9 cellular contexts compared by ENCODE assay signal in genomic region chr4:2796261-2797187, GRCh38. TPM values are rescaled to one million over a fixed set of nuclear protein-coding genes. Genes with fewer than 3 reads are reported as not detected.
A peak's percentile ranks its signal among the peaks of the same experiment; 100 is the strongest.
DNase-seq lines count a peak whose midpoint lies in the region; ATAC-seq, FAIRE-seq and TF ChIP-seq lines count a peak whose summit lies in the region.
"Had no signal": no experiment of that assay in that cellular context is flagged by ENCODE, and none has a peak within 500 bp of the region (broad histone marks: within the 10 kb centered on the region; RNA-seq: fewer than 3 reads in every experiment).

No MANE protein-coding gene starts in this region.

- H3K4me3 ChIP-seq in pancreas, result no peak overlapping the region

- ATAC-seq in esophagus mucosa (peak; percentile 64), pancreas (peak; percentile 37 to 68 (median 58)), HG03354 (IDR thresholded peaks at IDR 0.05; ENCODE audit: poor library complexity, severe bottlenecking, unreplicated experiment) (no peak)

- H3K36me3 ChIP-seq in pancreas, result no peaks in the 10 kb centered on the region

- TF ChIP-seq CTCF in pancreas (IDR thresholded peaks at IDR 0.05), result no peak

- no peak for FAIRE-seq in pancreas (lab: Jason Lieb, UNC)

- WGBS in pancreas, 2 donors, result 38 to 50% methylated on average over 25 of the region's 25 CpGs

- peaks cover 29 to 81% (median 51%) of the 10 kb centered on the region in 3 donors for H3K4me1 ChIP-seq in pancreas

- DNase-seq in COLO668 (lab: John Stamatoyannopoulos, UW; ENCODE audit: unreplicated experiment) (peak; percentile 14), NCI-H69 (lab: John Stamatoyannopoulos, UW) (peak; percentile 80), pancreas (peak; percentile 91 to 96 (median 95)), MV-4-11 (lab: John Stamatoyannopoulos, UW) (no peak), OCI-M1 (lab: John Stamatoyannopoulos, UW) (no peak), AML-193 (lab: John Stamatoyannopoulos, UW) (no peak)
- DNase-seq: activated CD4-positive, alpha-beta T cell treated with anti-CD3 and anti-CD28 coated beads, Interleukin-2, amount 50 U/mL, for 4 hours had no signal

- no peaks in the 10 kb centered on the region for H3K9me3 ChIP-seq in pancreas

- H3K27ac ChIP-seq in pancreas, result peak overlapping the region; percentile 29 to 85 (median 82)

- intact Hi-C loops in pancreas (cut with DNase I), result no loop called here

- no peaks in the 10 kb centered on the region for H3K27me3 ChIP-seq in pancreas

RNA-seq across cellular contexts. Expression of gene SH3BP2, which starts 3.6 kb away (rescaled TPM):
- total RNA-seq in esophagus mucosa (32.6 TPM), pancreas (10 to 100 TPM; 12.3 to 54.6 (median 27.0) TPM)
- polyA plus RNA-seq in pancreas, result 10 to 100 TPM; 16.2 to 56.5 TPM

RNA-seq across cellular contexts. Expression of gene TNIP2, which starts 40.4 kb away (rescaled TPM):
- total RNA-seq in esophagus mucosa, result 25.1 TPM
- 10 to 100 TPM; 11.4 to 23.1 (median 15.2) TPM for total RNA-seq in pancreas
- 10 to 100 TPM; 22.6 to 25.4 TPM for polyA plus RNA-seq in pancreas

RNA-seq across cellular contexts. Expression of gene ADD1, which starts 47.1 kb away (rescaled TPM):
- total RNA-seq in esophagus mucosa (133 TPM), pancreas (100 to 1,000 TPM in 1 of 6 donors, 10 to 100 TPM in 5; 70.9 to 160 (median 86.2) TPM)
- polyA plus RNA-seq in pancreas, result 100 to 1,000 TPM; 158 to 160 TPM

Comparison
In these comparisons a context has a peak if more than half of its experiments do, and no peak if none do; other contexts are left out.
1. DNase-seq: peak in COLO668 (single experiment), NCI-H69 (single experiment) and pancreas (6 of 6); none in MV-4-11 (single experiment), OCI-M1 (single experiment) and AML-193 (0 of 2).